In genomic region chr7:24401628-24402593, GRCh38 we compare ENCODE assay signal across 9 cellular contexts.
DNase-seq lines count a peak whose midpoint lies in the region; ATAC-seq and TF ChIP-seq lines count a peak whose summit lies in the region.
"Had no signal": no experiment of that assay in that cellular context is flagged by ENCODE, and none has a peak within 500 bp of the region (broad histone marks: within the 10 kb centered on the region; RNA-seq: fewer than 3 reads in every experiment).

No MANE protein-coding gene starts in this region.

- peak; percentile 45 to 61 for TF ChIP-seq CTCF in mammary epithelial cell (conservative IDR thresholded peaks at IDR 0.05 in 1 of 2, IDR thresholded peaks at IDR 0.05 in 1 of 2; ENCODE audit: extremely low read depth in 1 of 2, insufficient read depth in 1 of 2, low read depth in 1 of 2, low read length in 2 of 2)
- peak in 3 of 6 experiments; percentile 51 to 70 (median 69) for TF ChIP-seq CTCF in thyroid gland (IDR thresholded peaks at IDR 0.05)

- no peaks in the 10 kb centered on the region for H3K27me3 ChIP-seq in mammary epithelial cell (ENCODE audit: insufficient read depth, low read length)
- H3K27me3 ChIP-seq in thyroid gland = no peaks in the 10 kb centered on the region

- CTCF ChIA-PET in mammary epithelial cell (lab: Charles Lee; ENCODE audit: low non-redundant PET) = no interaction called here

- in situ Hi-C loops in mammary epithelial cell (cut with MboI; ENCODE audit: low sequenced_read_pairs in 2 of 2) = loop anchor here (10.0 kb wide), 1 partner anchor 263 kb away; no protein-coding TSS in a partner anchor

- dilution Hi-C loops in mammary epithelial cell (cut with HindIII; ENCODE audit: low sequenced_read_pairs) = no loop called here

- H3K36me3 ChIP-seq in mammary epithelial cell (ENCODE audit: insufficient read depth, low read length) (no peaks in the 10 kb centered on the region), thyroid gland (no peaks in the 10 kb centered on the region)

- H3K9me3 ChIP-seq in mammary epithelial cell (replicated peaks; ENCODE audit: insufficient read depth, low read length) (no peaks in the 10 kb centered on the region), thyroid gland (no peaks in the 10 kb centered on the region)

- H3K9ac ChIP-seq in mammary epithelial cell (ENCODE audit: insufficient read depth, low read length) = peak overlapping the region; percentile 64

- intact Hi-C loops in mammary epithelial cell (cut with micrococcal nuclease) (loop anchor here (1.0 to 5.0 kb wide), 4 partner anchors 250 to 692 kb away; no protein-coding TSS in a partner anchor), thyroid gland (cut with DNase I) (loop anchor here (5.0 kb wide), 1 partner anchor 260 kb away; no protein-coding TSS in a partner anchor)

- 26% methylated on average over 13 of the region's 15 CpGs for WGBS in mammary epithelial cell (ENCODE audit: low coverage, missing lambda C conversion rate)
- 32 to 34% methylated on average over 12 to 13 of the region's 15 CpGs for WGBS in thyroid gland, 2 donors

- H3K79me2 ChIP-seq in mammary epithelial cell (ENCODE audit: insufficient read depth, low read length) = no peaks in the 10 kb centered on the region

- H3K4me3 ChIP-seq in mammary epithelial cell (replicated peaks in 1 of 3; ENCODE audit: insufficient read depth in 1 of 3, low read depth in 2 of 3, low read length in 3 of 3) = peak overlapping the region; percentile 29 to 40 (median 35)
- no peak overlapping the region for H3K4me3 ChIP-seq in thyroid gland (replicated peaks in 1 of 3)

- DNase-seq in Ammon's horn (ENCODE audit: low spot score) = peak; percentile 13
- DNase-seq in NCI-H1105 (lab: John Stamatoyannopoulos, UW) = peak; percentile 20
- peak; percentile 30 for DNase-seq in mammary epithelial cell
- peak; percentile 66 for DNase-seq in myocyte (ENCODE audit: low read depth)
- no peak for DNase-seq in thyroid gland
- no peak for DNase-seq in NCI-H187 (lab: John Stamatoyannopoulos, UW)

- TF ChIP-seq POLR2A in thyroid gland (IDR thresholded peaks at IDR 0.05) = no peak

- H3K4me2 ChIP-seq in mammary epithelial cell (ENCODE audit: insufficient read depth, low read depth, low read length) = peak overlapping the region; percentile 90

- ATAC-seq in GM18867 (IDR thresholded peaks at IDR 0.05; ENCODE audit: unreplicated experiment) = peak; percentile 66
- ATAC-seq in HG02840 (IDR thresholded peaks at IDR 0.05; ENCODE audit: low FRiP score, unreplicated experiment) = no peak
- ATAC-seq: naive thymus-derived CD8-positive, alpha-beta T cell had no signal

- no TSS peak for BruUV-seq in mammary epithelial cell (replicated peaks; lab: Mats Ljungman, UMichigan)

- H4K20me1 ChIP-seq in mammary epithelial cell (ENCODE audit: insufficient read depth, low read length) = no peaks in the 10 kb centered on the region

- peak overlapping the region; percentile 94 for H2AFZ ChIP-seq in mammary epithelial cell (ENCODE audit: low read depth, low read length)

- H3K4me1 ChIP-seq in mammary epithelial cell (ENCODE audit: insufficient read depth, low read length) = peaks cover 16% of the 10 kb centered on the region
- no peaks in the 10 kb centered on the region for H3K4me1 ChIP-seq in thyroid gland

- H3K27ac ChIP-seq in mammary epithelial cell (ENCODE audit: insufficient read depth, low read depth, low read length) (peak overlapping the region; percentile 33), thyroid gland (no peak overlapping the region)

Comparison
In these comparisons a context has a peak if more than half of its experiments do, and no peak if none do; other contexts are left out.
1. DNase-seq: peak in Ammon's horn (single experiment), NCI-H1105 (single experiment), mammary epithelial cell (single experiment) and myocyte (single experiment); none in thyroid gland (0 of 2) and NCI-H187 (0 of 2).
2. H3K4me3 ChIP-seq: peak in mammary epithelial cell (3 of 3); none in thyroid gland (0 of 3).